19 cellular contexts compared by ENCODE assay signal in the genomic region with DNA sequence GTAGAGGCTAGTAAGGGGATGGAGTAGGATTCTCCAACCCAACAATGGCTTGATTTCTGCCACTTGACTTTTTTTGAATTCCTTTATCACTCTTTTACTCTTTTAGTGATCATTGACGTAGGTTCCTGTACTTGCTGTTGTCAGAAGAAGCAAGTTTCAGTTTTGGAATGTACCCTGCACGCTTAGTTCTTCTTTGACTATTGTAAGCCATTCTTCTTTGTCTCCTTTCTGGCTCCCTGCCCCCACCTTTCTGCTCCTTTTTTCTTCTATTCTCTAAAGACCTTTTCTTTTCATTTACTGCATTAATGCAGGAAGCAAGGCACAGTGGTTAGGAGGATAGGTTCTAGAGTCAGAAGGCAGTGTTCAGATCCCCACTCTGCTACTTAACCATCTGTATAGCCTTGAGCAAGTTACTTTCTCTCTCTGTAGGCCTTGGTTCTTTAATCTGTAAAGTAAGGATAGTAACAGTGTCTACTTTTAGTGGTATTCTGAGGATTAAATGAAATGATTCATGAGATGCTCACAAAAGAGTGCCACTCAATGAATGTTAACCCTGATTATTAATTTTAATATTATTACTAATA. TPM values are rescaled to one million over a fixed set of nuclear protein-coding genes. Genes with fewer than 3 reads are reported as not detected.
DNase-seq lines count a peak whose midpoint lies in the region; ATAC-seq, FAIRE-seq and TF ChIP-seq lines count a peak whose summit lies in the region.
"Had no signal": no experiment of that assay in that cellular context is flagged by ENCODE, and none has a peak within 500 bp of the region (broad histone marks: within the 10 kb centered on the region; RNA-seq: fewer than 3 reads in every experiment).

No MANE protein-coding gene starts in this region.

- BruUV-seq in HepG2 (replicated peaks; lab: Mats Ljungman, UMichigan) = no TSS peak

- no peaks in the 10 kb centered on the region for H4K20me1 ChIP-seq in HepG2 (ENCODE audit: insufficient read depth, low read length)

- POLR2A ChIA-PET in HepG2 (lab: Yijun Ruan, JAX) = no interaction called here

- in situ Hi-C loops in HepG2 (cut with HindIII; ENCODE audit: extremely low pct_ligation_motif_present, low pct_unique_long_range_greater_than_20kb) = loop anchor here (10.0 kb wide), 1 partner anchor 63 kb away; no protein-coding TSS in a partner anchor

- WGBS in HepG2 (ENCODE audit: low lambda C conversion rate) = 82% methylated on average over 2 of the region's 2 CpGs

- H3K4me1 Mint-ChIP-seq in T-helper 2 cell treated with Interferon-gamma antibody and Interleukin-4, amounts not matched to agents 5 μg/mL and 100 μg/mL, for 36 hours (ENCODE audit: low read depth) = no peaks in the 10 kb centered on the region

- TF ChIP-seq EP300 in HepG2 (IDR thresholded peaks at IDR 0.05; ENCODE audit: low read depth in 2 of 2, low read length in 2 of 2) (no peak), HepG2 (CRISPR knock-in tag; IDR thresholded peaks at IDR 0.05; ENCODE audit: borderline replicate concordance) (no peak)

- H3K27me3 Mint-ChIP-seq in T-helper 2 cell treated with Interferon-gamma antibody and Interleukin-4, amounts not matched to agents 5 μg/mL and 100 μg/mL, for 36 hours (ENCODE audit: low read depth) = no peaks in the 10 kb centered on the region

- no peak overlapping the region for H3K27ac ChIP-seq in HepG2 (ENCODE audit: extremely low read length, insufficient read depth, low read length)
- H3K27ac ChIP-seq: cardiac muscle cell, KMS-11, lower lobe of right lung had no signal

- no peaks in the 10 kb centered on the region for H3K27me3 ChIP-seq in GM06990 (replicated peaks; ENCODE audit: control insufficient read depth, insufficient read depth, low read length)
- no peaks in the 10 kb centered on the region for H3K27me3 ChIP-seq in HepG2 (ENCODE audit: control insufficient read depth in 1 of 2, insufficient read depth in 2 of 2, low read length in 2 of 2)
- H3K27me3 ChIP-seq: cardiac muscle cell had no signal

- H3K36me3 ChIP-seq in GM06990 (ENCODE audit: control insufficient read depth, insufficient read depth, low read length) (no peaks in the 10 kb centered on the region), HepG2 (replicated peaks in 1 of 2; ENCODE audit: control insufficient read depth in 1 of 2, insufficient read depth in 2 of 2, low read length in 2 of 2) (no peaks in the 10 kb centered on the region)
- H3K36me3 ChIP-seq: cardiac muscle cell had no signal

- TF ChIP-seq CTCF in GM06990 (IDR thresholded peaks at IDR 0.05; ENCODE audit: insufficient read depth, low read length, poor library complexity, severe bottlenecking) (no peak), HepG2 (CRISPR knock-in tag; IDR thresholded peaks at IDR 0.05) (no peak)

- no peak for TF ChIP-seq POLR2A in HepG2 (IDR thresholded peaks at IDR 0.05; ENCODE audit: insufficient read depth in 1 of 2, low read depth in 2 of 2, low read length in 2 of 2)

- CTCF ChIA-PET in HepG2 (lab: Yijun Ruan, JAX; ENCODE audit: low intra/inter-chr PET ratio, low total read pairs) = no interaction called here

- FAIRE-seq in HepG2 (lab: Jason Lieb, UNC) = no peak

- no peaks in the 10 kb centered on the region for H3K9me3 ChIP-seq in HepG2 (ENCODE audit: low read length)
- H3K9me3 ChIP-seq: lower lobe of right lung, SK-N-SH had no signal

- no peaks in the 10 kb centered on the region for H3K4me1 ChIP-seq in HepG2 (ENCODE audit: insufficient read depth, low read length)
- H3K4me1 ChIP-seq: lower lobe of right lung had no signal

- H3K9me3 Mint-ChIP-seq in T-helper 2 cell treated with Interferon-gamma antibody and Interleukin-4, amounts not matched to agents 5 μg/mL and 100 μg/mL, for 36 hours = no peaks in the 10 kb centered on the region

- intact Hi-C loops in HepG2 (cut with micrococcal nuclease; ENCODE audit: unreplicated experiment) = no loop called here

- H3K79me2 ChIP-seq in HepG2 (ENCODE audit: insufficient read depth, low read length) = no peaks in the 10 kb centered on the region

- no peak overlapping the region for H3K4me2 ChIP-seq in HepG2 (ENCODE audit: low read depth, low read length)
- H3K4me2 ChIP-seq: KMS-11, SK-N-SH had no signal

- no peak overlapping the region for H3K4me3 Mint-ChIP-seq in T-helper 2 cell treated with Interferon-gamma antibody and Interleukin-4, amounts not matched to agents 5 μg/mL and 100 μg/mL, for 36 hours

- H2AFZ ChIP-seq in HepG2 (ENCODE audit: low read length) = no peak overlapping the region

- peak; percentile 79 for ATAC-seq in GM18907 (IDR thresholded peaks at IDR 0.05; ENCODE audit: unreplicated experiment)
- ATAC-seq in HG02678 (IDR thresholded peaks at IDR 0.05; ENCODE audit: unreplicated experiment) = peak; percentile 68
- ATAC-seq in HG03521 (IDR thresholded peaks at IDR 0.05; ENCODE audit: unreplicated experiment) = peak; percentile 77
- ATAC-seq in HepG2 = no peak
- ATAC-seq: lower lobe of right lung had no signal

- H3K4me3 ChIP-seq in GM06990 (replicated peaks; ENCODE audit: low read depth, low read length) (no peak overlapping the region), HepG2 (replicated peaks in 1 of 3; ENCODE audit: insufficient read depth in 1 of 3, low read depth in 2 of 3, low read length in 3 of 3) (no peak overlapping the region)
- H3K4me3 ChIP-seq: cardiac muscle cell, lower lobe of right lung had no signal

- no peak overlapping the region for H3K27ac Mint-ChIP-seq in T-helper 2 cell treated with Interferon-gamma antibody and Interleukin-4, amounts not matched to agents 5 μg/mL and 100 μg/mL, for 36 hours

- peak; percentile 15 for DNase-seq in GM06990 (ENCODE audit: extremely low read depth, insufficient read length)
- no peak for DNase-seq in HepG2 (ENCODE audit: low spot score)
- no peak for DNase-seq in NCI-H1048 (lab: John Stamatoyannopoulos, UW)
- DNase-seq in T-helper 2 cell treated with Interferon-gamma antibody and Interleukin-4, amounts not matched to agents 5 μg/mL and 100 μg/mL, for 36 hours (ENCODE audit: low spot score) = no peak
- no peak for DNase-seq in Ammon's horn (ENCODE audit: low spot score)
- DNase-seq: activated CD4-positive, CD25-positive, alpha-beta regulatory T cell; activated gamma-delta T cell; lower lobe of right lung; NCI-H187 treated with DMSO at 0.1 percent for 48 hours; nucleus accumbens; SK-N-SH; stimulated activated CD8-positive, alpha-beta memory T cell treated with anti-CD3 and anti-CD28 coated beads, Interleukin-4, amount 100 ng/mL, for 48 hours had no signal

- TF ChIP-seq RAD21 in HepG2 (CRISPR knock-in tag; IDR thresholded peaks at IDR 0.05) = no peak

- no peak overlapping the region for H3K9ac ChIP-seq in HepG2 (ENCODE audit: insufficient read depth, low read depth, low read length)
- H3K9ac ChIP-seq: KMS-11, SK-N-SH had no signal

- H3K36me3 Mint-ChIP-seq in T-helper 2 cell treated with Interferon-gamma antibody and Interleukin-4, amounts not matched to agents 5 μg/mL and 100 μg/mL, for 36 hours (ENCODE audit: low read depth) = no peaks in the 10 kb centered on the region

TF ChIP-seq in HepG2, 621 proteins besides CTCF, POLR2A, EP300 and RAD21 (continues in another document):
- no peak for TF ChIP-seq ATM (IDR thresholded peaks at IDR 0.05; ENCODE audit: borderline replicate concordance)

RNA-seq across cellular contexts. Expression of a gene that starts 33.8 kb away (rescaled TPM):
- not detected in 2 replicates for total RNA-seq in HepG2 (2016; rRNA removed; fragmentation: Illumina TruSeq; extraction: Trizol)
- not detected in 2 replicates for total RNA-seq in HepG2 (2016; cell fraction: cytosol; rRNA removed; fragmentation: Illumina TruSeq; extraction: Trizol; ENCODE audit: low read depth)
- total RNA-seq in HepG2 (2016; cell fraction: insoluble cytoplasmic fraction; rRNA removed; fragmentation: Illumina TruSeq; extraction: Trizol) = not detected in 2 replicates
- not detected in 2 replicates for total RNA-seq in HepG2 (2016; cell fraction: membrane; rRNA removed; fragmentation: Illumina TruSeq; extraction: Trizol)
- total RNA-seq in HepG2 (2016; cell fraction: nucleus; rRNA removed; fragmentation: Illumina TruSeq; extraction: Trizol) = not detected in 2 replicates
- polyA plus RNA-seq in HepG2 (2011; rRNA removed) = not detected in 2 replicates
- polyA plus RNA-seq in HepG2 (2011; cell fraction: cytosol; rRNA removed) = not detected in 2 replicates
- polyA plus RNA-seq in HepG2 (2011; cell fraction: nucleus; rRNA removed) = not detected in 2 replicates
- not detected in 2 replicates for polyA plus RNA-seq in HepG2 (2012)
- polyA plus RNA-seq in HepG2 (2016; cell fraction: cytosol; fragmentation: Illumina TruSeq; extraction: Trizol; ENCODE audit: low read depth) = not detected in 2 replicates
- not detected in 2 replicates for polyA plus RNA-seq in HepG2 (2016; cell fraction: insoluble cytoplasmic fraction; fragmentation: Illumina TruSeq; extraction: Trizol; ENCODE audit: low read depth)
- not detected in 2 replicates for polyA plus RNA-seq in HepG2 (2016; cell fraction: membrane; fragmentation: Illumina TruSeq; extraction: Trizol; ENCODE audit: low read depth)
- not detected in 2 replicates for polyA plus RNA-seq in HepG2 (2016; cell fraction: nucleus; fragmentation: Illumina TruSeq; extraction: Trizol; ENCODE audit: insufficient read depth, low read depth)
- not detected in 2 replicates for polyA minus RNA-seq in HepG2 (2011; rRNA and poly(A)+ RNA removed; ENCODE audit: low replicate concordance)
- polyA minus RNA-seq in HepG2 (2011; cell fraction: cytosol; rRNA and poly(A)+ RNA removed) = not detected in 2 replicates
- polyA minus RNA-seq in HepG2 (2011; cell fraction: nucleus; rRNA and poly(A)+ RNA removed) = not detected in 2 replicates
- total RNA-seq: cardiac muscle cell, Daoy, epithelial cell of proximal tubule, lower lobe of right lung had no signal

RNA-seq across cellular contexts. Expression of a gene that starts 37.5 kb away (rescaled TPM):
- 29.4 and 40.4 TPM in 2 replicates for total RNA-seq in HepG2 (2016; rRNA removed; fragmentation: Illumina TruSeq; extraction: Trizol)
- 22.9 and 24.9 TPM in 2 replicates for total RNA-seq in HepG2 (2016; cell fraction: cytosol; rRNA removed; fragmentation: Illumina TruSeq; extraction: Trizol; ENCODE audit: low read depth)
- 30.1 and 40.0 TPM in 2 replicates for total RNA-seq in HepG2 (2016; cell fraction: insoluble cytoplasmic fraction; rRNA removed; fragmentation: Illumina TruSeq; extraction: Trizol)
- total RNA-seq in HepG2 (2016; cell fraction: membrane; rRNA removed; fragmentation: Illumina TruSeq; extraction: Trizol) = 29.7 and 32.1 TPM in 2 replicates
- total RNA-seq in HepG2 (2016; cell fraction: nucleus; rRNA removed; fragmentation: Illumina TruSeq; extraction: Trizol) = 14.4 and 16.5 TPM in 2 replicates
- polyA plus RNA-seq in HepG2 (2011; rRNA removed) = 10.3 and 11.3 TPM in 2 replicates
- 6.6 and 13.0 TPM in 2 replicates for polyA plus RNA-seq in HepG2 (2011; cell fraction: cytosol; rRNA removed)
- 2.4 and 3.9 TPM in 2 replicates for polyA plus RNA-seq in HepG2 (2011; cell fraction: nucleus; rRNA removed)
- polyA plus RNA-seq in HepG2 (2012) = 16.1 and 16.6 TPM in 2 replicates
- polyA plus RNA-seq in HepG2 (2016; cell fraction: cytosol; fragmentation: Illumina TruSeq; extraction: Trizol; ENCODE audit: low read depth) = 23.5 and 24.9 TPM in 2 replicates
- 36.2 and 42.7 TPM in 2 replicates for polyA plus RNA-seq in HepG2 (2016; cell fraction: insoluble cytoplasmic fraction; fragmentation: Illumina TruSeq; extraction: Trizol; ENCODE audit: low read depth)
- 25.9 and 31.3 TPM in 2 replicates for polyA plus RNA-seq in HepG2 (2016; cell fraction: membrane; fragmentation: Illumina TruSeq; extraction: Trizol; ENCODE audit: low read depth)
- polyA plus RNA-seq in HepG2 (2016; cell fraction: nucleus; fragmentation: Illumina TruSeq; extraction: Trizol; ENCODE audit: insufficient read depth, low read depth) = 16.8 and 20.8 TPM in 2 replicates
- 0.36 and 1.2 TPM in 2 replicates for polyA minus RNA-seq in HepG2 (2011; rRNA and poly(A)+ RNA removed; ENCODE audit: low replicate concordance)
- polyA minus RNA-seq in HepG2 (2011; cell fraction: cytosol; rRNA and poly(A)+ RNA removed) = 2.8 and 3.3 TPM in 2 replicates
- 9.0 and 11.3 TPM in 2 replicates for polyA minus RNA-seq in HepG2 (2011; cell fraction: nucleus; rRNA and poly(A)+ RNA removed)
